29 cellular contexts compared by ENCODE assay signal in the genomic region with DNA sequence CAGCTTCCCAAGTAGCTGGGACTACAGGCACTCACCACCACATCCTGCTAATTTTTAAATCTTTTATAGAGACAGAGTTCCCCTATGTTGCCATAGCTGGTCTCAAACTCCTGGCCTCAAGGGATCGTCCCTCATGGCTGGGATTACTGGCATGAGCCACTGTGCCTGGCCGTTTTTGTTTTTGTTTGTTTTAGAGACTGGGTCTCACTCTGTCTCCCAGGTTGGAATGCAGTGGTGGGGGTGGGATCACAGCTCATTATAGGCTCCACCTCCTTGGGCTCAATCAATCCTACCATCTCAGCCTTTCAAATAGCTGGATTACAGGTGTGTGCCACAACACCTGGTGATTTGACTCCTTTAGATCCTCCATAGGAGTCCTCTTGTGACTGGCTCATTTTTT.
"Had no signal": no experiment of that assay in that cellular context is flagged by ENCODE, and none has a peak within 500 bp of the region (broad histone marks: within the 10 kb centered on the region; RNA-seq: fewer than 3 reads in every experiment).

No MANE protein-coding gene starts in this region.

- H3K27ac Mint-ChIP-seq: activated CD4-positive, alpha-beta memory T cell treated with anti-CD3 and anti-CD28 coated beads, Interleukin-2, amount 10 ng/mL, durations not matched to agents 7 days and 5 days; activated CD4-positive, alpha-beta T cell treated with anti-CD3 and anti-CD28 coated beads, Interleukin-2, amount 10 ng/mL, durations not matched to agents 24 days and 14 days; activated naive CD8-positive, alpha-beta T cell; activated T-helper 2 cell treated with anti-CD3 and anti-CD28 coated beads, Interferon-gamma antibody, Interleukin-2, Interleukin-4, amounts not matched to agents 10 μg/mL and 5 μg/mL and 100 μg/mL, durations not matched to agents 14 hours and 24 hours and 36 hours; natural killer cell had no signal

- H3K4me3 Mint-ChIP-seq: activated CD4-positive, alpha-beta memory T cell treated with anti-CD3 and anti-CD28 coated beads, Interleukin-2, amount 10 ng/mL, durations not matched to agents 7 days and 5 days; activated CD4-positive, alpha-beta T cell treated with anti-CD3 and anti-CD28 coated beads, Interleukin-2, amount 10 ng/mL, durations not matched to agents 24 days and 14 days; activated naive CD8-positive, alpha-beta T cell; activated T-cell treated with anti-CD3 and anti-CD28 coated beads, Interleukin-2, amount 50 U/mL, for 4 hours; central memory CD8-positive, alpha-beta T cell; natural killer cell; stimulated activated naive B cell treated with anti-CD40 and anti-IgM and Interleukin-4, amounts not matched to agents 10 μg/mL and 1 μg/mL and 100 μg/mL, for 72 hours had no signal

- H3K4me1 ChIP-seq: heart right ventricle, left lung, lower lobe of right lung, right atrium auricular region, tibial artery had no signal

- H3K4me3 ChIP-seq: esophagus squamous epithelium, heart right ventricle, left lung, lower lobe of right lung, right atrium auricular region, smooth muscle cell, stomach, tibial artery had no signal

- H3K9me3 ChIP-seq: esophagus squamous epithelium, heart right ventricle, left lung, lower lobe of right lung, right atrium auricular region, tibial artery had no signal

- H3K36me3 ChIP-seq: esophagus squamous epithelium, heart right ventricle, left lung, lower lobe of right lung, right atrium auricular region, stomach, tibial artery, WERI-Rb-1 had no signal

- ATAC-seq: activated T-cell treated with anti-CD3 and anti-CD28 coated beads, Interleukin-2, amount 50 U/mL, for 4 hours; heart right ventricle; left lung; lower lobe of right lung; natural killer cell; stimulated activated naive B cell treated with anti-CD40 and anti-IgM and Interleukin-4, amounts not matched to agents 10 μg/mL and 1 μg/mL and 100 μg/mL, for 72 hours had no signal

- H3K27ac ChIP-seq: epithelial cell of prostate, esophagus squamous epithelium, heart right ventricle, left lung, lower lobe of right lung, right atrium auricular region, stomach, tibial artery, WERI-Rb-1 had no signal

- H3K9me3 Mint-ChIP-seq: activated CD4-positive, alpha-beta memory T cell treated with anti-CD3 and anti-CD28 coated beads, Interleukin-2, amount 10 ng/mL, durations not matched to agents 7 days and 5 days; activated T-helper 2 cell treated with anti-CD3 and anti-CD28 coated beads, Interferon-gamma antibody, Interleukin-2, Interleukin-4, amounts not matched to agents 10 μg/mL and 5 μg/mL and 100 μg/mL, durations not matched to agents 14 hours and 24 hours and 36 hours had no signal

- DNase-seq: activated CD4-positive, alpha-beta memory T cell treated with anti-CD3 and anti-CD28 coated beads, Interleukin-2, amount 10 ng/mL, durations not matched to agents 7 days and 5 days; activated CD4-positive, alpha-beta T cell treated with anti-CD3 and anti-CD28 coated beads, Interleukin-2, amount 10 ng/mL, durations not matched to agents 24 days and 14 days; activated CD4-positive, CD25-positive, alpha-beta regulatory T cell treated with anti-CD3 and anti-CD28 coated beads, Interleukin-2, amount 50 U/mL, for 72 hours; activated naive CD4-positive, alpha-beta T cell; activated T-cell treated with anti-CD3 and anti-CD28 coated beads, Interleukin-2, amount 50 U/mL, for 4 hours; anterior cingulate cortex; dermis blood vessel endothelial cell; effector CD4-positive, alpha-beta T cell; esophagus squamous epithelium; foreskin melanocyte; heart right ventricle; left lung; lower lobe of right lung; mesenchymal stem cell; natural killer cell; stimulated activated CD4-positive, alpha-beta T cell treated with anti-CD3 and anti-CD28 coated beads, Interleukin-1b, Interleukin-23, amount 100 ng/mL, for 48 hours; stimulated activated CD4-positive, alpha-beta T cell treated with anti-CD3 and anti-CD28 coated beads, Interleukin-4, amount 100 ng/mL, for 4 hours; stimulated activated CD8-positive, alpha-beta memory T cell treated with anti-CD3 and anti-CD28 coated beads, Interleukin-4, amount 100 ng/mL, for 48 hours; stimulated activated naive B cell treated with anti-CD40 and anti-IgM and Interleukin-4, amounts not matched to agents 10 μg/mL and 1 μg/mL and 100 μg/mL, for 72 hours; stomach; T1000; tibial artery; WERI-Rb-1 had no signal

- H3K4me2 ChIP-seq: smooth muscle cell had no signal

- H3K36me3 Mint-ChIP-seq: activated naive CD8-positive, alpha-beta T cell; stimulated activated naive B cell treated with anti-CD40 and anti-IgM and Interleukin-4, amounts not matched to agents 10 μg/mL and 1 μg/mL and 100 μg/mL, for 72 hours had no signal
